ENCODE assay signal across 8 cellular contexts in genomic region chr17:56715613-56716357, GRCh38.
DNase-seq lines count a peak whose midpoint lies in the region; ATAC-seq, FAIRE-seq and TF ChIP-seq lines count a peak whose summit lies in the region.

No MANE protein-coding gene starts in this region.

- no peak overlapping the region for H2AFZ ChIP-seq in endothelial cell of umbilical vein (ENCODE audit: low read depth, low read length)

- H3K9me3 ChIP-seq in endothelial cell of umbilical vein (replicated peaks; ENCODE audit: control insufficient read depth, insufficient read depth, low read length) = no peaks in the 10 kb centered on the region

- CTCF ChIA-PET in endothelial cell of umbilical vein (lab: Charles Lee) = interaction anchor here (0.5 to 7.0 kb wide), 100 partner anchors 9 to 1188 kb away, joined by 3 to 473 read pairs (median 5); partner anchors contain the start of genes NOG and PCTP

- POLR2A ChIA-PET in endothelial cell of umbilical vein (lab: Charles Lee) = interaction anchor here (0.6 to 1.3 kb wide), 2 partner anchors 16 to 256 kb away, joined by 4 read pairs; no protein-coding TSS in a partner anchor

- H3K9me1 ChIP-seq in endothelial cell of umbilical vein (replicated peaks; ENCODE audit: control insufficient read depth, extremely low read depth, insufficient read depth, low read length) = no peaks in the 10 kb centered on the region

- H3K36me3 ChIP-seq in endothelial cell of umbilical vein (ENCODE audit: control insufficient read depth in 2 of 2, extremely low read depth in 1 of 2, insufficient read depth in 2 of 2, low read length in 2 of 2) = no peaks in the 10 kb centered on the region

- peak; percentile 54 for DNase-seq in D721Med (ENCODE audit: insufficient read length, low spot score)
- DNase-seq in HT1080 (ENCODE audit: low read depth) = peak; percentile 81
- peak; percentile 95 for DNase-seq in NOMO-1 treated with dmso at 0.1 percent for 144 hours (lab: John Stamatoyannopoulos, UW; ENCODE audit: unreplicated experiment)
- DNase-seq in activated CD8-positive, alpha-beta memory T cell treated with anti-CD3 and anti-CD28 coated beads for 4 hours (ENCODE audit: low read depth in 2 of 2) = peak; percentile 44 to 51
- peak; percentile 74 for DNase-seq in endothelial cell of umbilical vein (ENCODE audit: low read depth, low spot score)
- peak; percentile 85 for DNase-seq in mucosa of gallbladder (ENCODE audit: low spot score)
- peak; percentile 31 to 58 for DNase-seq in stimulated activated CD8-positive, alpha-beta memory T cell treated with anti-CD3 and anti-CD28 coated beads, Interleukin-7, amount 100 ng/mL, for 1 hour (ENCODE audit: low read depth in 2 of 2)

- TF ChIP-seq CTCF in D721Med (IDR thresholded peaks at IDR 0.05; ENCODE audit: insufficient read depth, missing control alignments) (peak; percentile 95), endothelial cell of umbilical vein (IDR thresholded peaks at IDR 0.05; ENCODE audit: extremely low read depth in 1 of 2, insufficient read depth in 1 of 2, low read depth in 1 of 2, low read length in 2 of 2) (peak; percentile 75 to 80)

- no TSS peak for BruUV-seq in endothelial cell of umbilical vein (replicated peaks; lab: Mats Ljungman, UMichigan)

- H3K4me3 ChIP-seq in endothelial cell of umbilical vein (replicated peaks in 1 of 3; ENCODE audit: insufficient read depth in 1 of 3, low read depth in 1 of 3, low read length in 3 of 3) = no peak overlapping the region

- peaks cover 0 to 2% of the 10 kb centered on the region in 2 experiments for H3K27me3 ChIP-seq in endothelial cell of umbilical vein (ENCODE audit: control insufficient read depth in 2 of 2, insufficient read depth in 2 of 2, low read length in 2 of 2)

- no peaks in the 10 kb centered on the region for H3K4me1 ChIP-seq in endothelial cell of umbilical vein (ENCODE audit: control insufficient read depth, extremely low read depth, insufficient read depth, low read length)

- no peak overlapping the region for H3K4me2 ChIP-seq in endothelial cell of umbilical vein (ENCODE audit: insufficient read depth, low read length)

- no peak overlapping the region for H3K9ac ChIP-seq in endothelial cell of umbilical vein (replicated peaks; ENCODE audit: extremely low read depth, insufficient read depth, low read length)

- peak; percentile 95 for ATAC-seq in GM21447 (IDR thresholded peaks at IDR 0.05; ENCODE audit: unreplicated experiment)

- no peak overlapping the region for H3K27ac ChIP-seq in endothelial cell of umbilical vein (ENCODE audit: insufficient read depth, low read depth, low read length)

- TF ChIP-seq POLR2A in endothelial cell of umbilical vein (IDR thresholded peaks at IDR 0.05; ENCODE audit: low read depth, low read length) = no peak

- intact Hi-C loops in endothelial cell of umbilical vein (cut with micrococcal nuclease) = loop anchor here (1.0 kb wide), 8 partner anchors 36 to 870 kb away; no protein-coding TSS in a partner anchor

- FAIRE-seq in D721Med (lab: Jason Lieb, UNC) (no peak), endothelial cell of umbilical vein (lab: Jason Lieb, UNC) (peak; percentile 99)

- H3K79me2 ChIP-seq in endothelial cell of umbilical vein (ENCODE audit: control insufficient read depth, insufficient read depth, low read length) = no peaks in the 10 kb centered on the region

- dilution Hi-C loops in endothelial cell of umbilical vein (cut with MboI; ENCODE audit: extremely low pct_ligation_motif_present, low sequenced_read_pairs) = loop anchor here (25.0 kb wide), 1 partner anchor 128 kb away; the partner anchor contains the start of gene NOG

- no peaks in the 10 kb centered on the region for H4K20me1 ChIP-seq in endothelial cell of umbilical vein (replicated peaks; ENCODE audit: control insufficient read depth, extremely low read depth, insufficient read depth, low read length)

TF ChIP-seq in endothelial cell of umbilical vein, 7 proteins besides CTCF, POLR2A, EP300 and RAD21:
- TF ChIP-seq, protein P1, sequence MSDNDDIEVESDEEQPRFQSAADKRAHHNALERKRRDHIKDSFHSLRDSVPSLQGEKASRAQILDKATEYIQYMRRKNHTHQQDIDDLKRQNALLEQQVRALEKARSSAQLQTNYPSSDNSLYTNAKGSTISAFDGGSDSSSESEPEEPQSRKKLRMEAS (IDR thresholded peaks at IDR 0.05; ENCODE audit: insufficient read depth, insufficient read length) = no peak
- TF ChIP-seq FOS (IDR thresholded peaks at IDR 0.05; ENCODE audit: borderline replicate concordance, insufficient read depth, low read length) (no peak), EZH2 (IDR thresholded peaks at IDR 0.05; ENCODE audit: borderline replicate concordance, low read depth, low read length, severe bottlenecking) (no peak), POLR2AphosphoS5 (IDR thresholded peaks at IDR 0.05; ENCODE audit: insufficient read depth, low read depth, low read length) (no peak), MYC (IDR thresholded peaks at IDR 0.05; ENCODE audit: low read depth, low read length) (no peak), JUN (IDR thresholded peaks at IDR 0.05; ENCODE audit: borderline replicate concordance, insufficient read depth, insufficient read length, low read depth) (no peak), GATA2 (IDR thresholded peaks at IDR 0.05; ENCODE audit: insufficient read depth, insufficient read length, low read depth, low read length) (no peak)

Comparison
In these comparisons a context has a peak if more than half of its experiments do, and no peak if none do; other contexts are left out.
1. DNase-seq: peak in every context shown above with its lines; median percentile 95 in NOMO-1 treated with dmso at 0.1 percent for 144 hours; 85 in mucosa of gallbladder; 81 in HT1080; 74 in endothelial cell of umbilical vein; 54 in D721Med; 48 in activated CD8-positive, alpha-beta memory T cell treated with anti-CD3 and anti-CD28 coated beads for 4 hours; 44 in stimulated activated CD8-positive, alpha-beta memory T cell treated with anti-CD3 and anti-CD28 coated beads, Interleukin-7, amount 100 ng/mL, for 1 hour.